Comparison of ENCODE assay signal across 3 cellular contexts in the genomic region with DNA sequence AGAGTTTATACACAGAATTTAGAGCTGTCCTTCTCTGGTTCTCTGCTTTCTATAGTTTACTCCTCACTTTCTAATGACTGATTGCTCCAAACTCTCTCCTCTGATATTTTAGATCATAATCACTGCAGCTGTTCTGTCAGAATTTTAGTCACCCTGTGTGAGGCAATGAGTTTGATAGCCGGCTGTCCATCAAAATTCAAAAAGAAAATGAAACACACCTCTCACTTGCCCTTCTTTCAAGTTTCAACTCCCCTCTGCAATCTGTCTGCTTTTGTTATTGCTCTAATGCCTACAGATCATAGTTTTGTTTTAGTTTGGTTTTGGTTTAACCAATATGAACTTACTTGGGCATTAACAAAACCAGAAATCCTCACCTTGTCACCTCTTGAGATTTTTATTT.
TF ChIP-seq lines count a peak whose summit lies in the region.

No MANE protein-coding gene starts in this region.

TF ChIP-seq in SK-N-SH, 30 proteins besides CTCF, POLR2A, EP300 and RAD21:
- TF ChIP-seq FOXM1 (IDR thresholded peaks at IDR 0.05; ENCODE audit: low read depth) (no peak), TAF1 (IDR thresholded peaks at IDR 0.05; ENCODE audit: borderline replicate concordance, low read depth, low read length) (no peak), RXRA (IDR thresholded peaks at IDR 0.05; ENCODE audit: borderline replicate concordance, low read depth) (no peak), GABPA (IDR thresholded peaks at IDR 0.05; ENCODE audit: low read depth) (no peak), SMC3 (IDR thresholded peaks at IDR 0.05; ENCODE audit: low read depth, low read length) (no peak), CHD2 (IDR thresholded peaks at IDR 0.05; ENCODE audit: low read length, partially characterized antibody) (no peak)
- TF ChIP-seq, protein P1, sequence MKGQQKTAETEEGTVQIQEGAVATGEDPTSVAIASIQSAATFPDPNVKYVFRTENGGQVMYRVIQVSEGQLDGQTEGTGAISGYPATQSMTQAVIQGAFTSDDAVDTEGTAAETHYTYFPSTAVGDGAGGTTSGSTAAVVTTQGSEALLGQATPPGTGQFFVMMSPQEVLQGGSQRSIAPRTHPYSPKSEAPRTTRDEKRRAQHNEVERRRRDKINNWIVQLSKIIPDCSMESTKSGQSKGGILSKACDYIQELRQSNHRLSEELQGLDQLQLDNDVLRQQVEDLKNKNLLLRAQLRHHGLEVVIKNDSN (IDR thresholded peaks at IDR 0.05; ENCODE audit: borderline replicate concordance, low read depth), result no peak
- TF ChIP-seq, protein P2, sequence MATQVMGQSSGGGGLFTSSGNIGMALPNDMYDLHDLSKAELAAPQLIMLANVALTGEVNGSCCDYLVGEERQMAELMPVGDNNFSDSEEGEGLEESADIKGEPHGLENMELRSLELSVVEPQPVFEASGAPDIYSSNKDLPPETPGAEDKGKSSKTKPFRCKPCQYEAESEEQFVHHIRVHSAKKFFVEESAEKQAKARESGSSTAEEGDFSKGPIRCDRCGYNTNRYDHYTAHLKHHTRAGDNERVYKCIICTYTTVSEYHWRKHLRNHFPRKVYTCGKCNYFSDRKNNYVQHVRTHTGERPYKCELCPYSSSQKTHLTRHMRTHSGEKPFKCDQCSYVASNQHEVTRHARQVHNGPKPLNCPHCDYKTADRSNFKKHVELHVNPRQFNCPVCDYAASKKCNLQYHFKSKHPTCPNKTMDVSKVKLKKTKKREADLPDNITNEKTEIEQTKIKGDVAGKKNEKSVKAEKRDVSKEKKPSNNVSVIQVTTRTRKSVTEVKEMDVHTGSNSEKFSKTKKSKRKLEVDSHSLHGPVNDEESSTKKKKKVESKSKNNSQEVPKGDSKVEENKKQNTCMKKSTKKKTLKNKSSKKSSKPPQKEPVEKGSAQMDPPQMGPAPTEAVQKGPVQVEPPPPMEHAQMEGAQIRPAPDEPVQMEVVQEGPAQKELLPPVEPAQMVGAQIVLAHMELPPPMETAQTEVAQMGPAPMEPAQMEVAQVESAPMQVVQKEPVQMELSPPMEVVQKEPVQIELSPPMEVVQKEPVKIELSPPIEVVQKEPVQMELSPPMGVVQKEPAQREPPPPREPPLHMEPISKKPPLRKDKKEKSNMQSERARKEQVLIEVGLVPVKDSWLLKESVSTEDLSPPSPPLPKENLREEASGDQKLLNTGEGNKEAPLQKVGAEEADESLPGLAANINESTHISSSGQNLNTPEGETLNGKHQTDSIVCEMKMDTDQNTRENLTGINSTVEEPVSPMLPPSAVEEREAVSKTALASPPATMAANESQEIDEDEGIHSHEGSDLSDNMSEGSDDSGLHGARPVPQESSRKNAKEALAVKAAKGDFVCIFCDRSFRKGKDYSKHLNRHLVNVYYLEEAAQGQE (IDR thresholded peaks at IDR 0.05; ENCODE audit: low read depth, low read length), result no peak
- TF ChIP-seq, protein P3, sequence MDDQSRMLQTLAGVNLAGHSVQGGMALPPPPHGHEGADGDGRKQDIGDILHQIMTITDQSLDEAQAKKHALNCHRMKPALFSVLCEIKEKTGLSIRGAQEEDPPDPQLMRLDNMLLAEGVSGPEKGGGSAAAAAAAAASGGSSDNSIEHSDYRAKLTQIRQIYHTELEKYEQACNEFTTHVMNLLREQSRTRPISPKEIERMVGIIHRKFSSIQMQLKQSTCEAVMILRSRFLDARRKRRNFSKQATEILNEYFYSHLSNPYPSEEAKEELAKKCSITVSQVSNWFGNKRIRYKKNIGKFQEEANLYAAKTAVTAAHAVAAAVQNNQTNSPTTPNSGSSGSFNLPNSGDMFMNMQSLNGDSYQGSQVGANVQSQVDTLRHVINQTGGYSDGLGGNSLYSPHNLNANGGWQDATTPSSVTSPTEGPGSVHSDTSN (IDR thresholded peaks at IDR 0.05), result no peak

TF ChIP-seq in SK-N-SH treated with all-trans-retinoic acid at 6 μM for 48 hours, 23 proteins besides CTCF, POLR2A, EP300 and RAD21:
- no peak for TF ChIP-seq ZNF565 (CRISPR knock-in tag; conservative IDR thresholded peaks at IDR 0.05; ENCODE audit: low read depth)
- no peak for TF ChIP-seq GLIS3 (CRISPR knock-in tag; IDR thresholded peaks at IDR 0.05)
- TF ChIP-seq OSR1 (CRISPR knock-in tag; IDR thresholded peaks at IDR 0.05), result no peak
- TF ChIP-seq TCF4 (CRISPR knock-in tag; IDR thresholded peaks at IDR 0.05; ENCODE audit: borderline replicate concordance), result no peak
- TF ChIP-seq, protein P4, sequence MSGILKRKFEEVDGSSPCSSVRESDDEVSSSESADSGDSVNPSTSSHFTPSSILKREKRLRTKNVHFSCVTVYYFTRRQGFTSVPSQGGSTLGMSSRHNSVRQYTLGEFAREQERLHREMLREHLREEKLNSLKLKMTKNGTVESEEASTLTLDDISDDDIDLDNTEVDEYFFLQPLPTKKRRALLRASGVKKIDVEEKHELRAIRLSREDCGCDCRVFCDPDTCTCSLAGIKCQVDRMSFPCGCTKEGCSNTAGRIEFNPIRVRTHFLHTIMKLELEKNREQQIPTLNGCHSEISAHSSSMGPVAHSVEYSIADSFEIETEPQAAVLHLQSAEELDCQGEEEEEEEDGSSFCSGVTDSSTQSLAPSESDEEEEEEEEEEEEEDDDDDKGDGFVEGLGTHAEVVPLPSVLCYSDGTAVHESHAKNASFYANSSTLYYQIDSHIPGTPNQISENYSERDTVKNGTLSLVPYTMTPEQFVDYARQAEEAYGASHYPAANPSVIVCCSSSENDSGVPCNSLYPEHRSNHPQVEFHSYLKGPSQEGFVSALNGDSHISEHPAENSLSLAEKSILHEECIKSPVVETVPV (CRISPR knock-in tag; IDR thresholded peaks at IDR 0.05), result no peak
- TF ChIP-seq RARB (CRISPR knock-in tag; IDR thresholded peaks at IDR 0.05), result no peak
- TF ChIP-seq ZFP3 (CRISPR knock-in tag; IDR thresholded peaks at IDR 0.05), result no peak
- no peak for TF ChIP-seq PPARA (CRISPR knock-in tag; IDR thresholded peaks at IDR 0.05; ENCODE audit: borderline replicate concordance)
- no peak for TF ChIP-seq ISL1 (CRISPR knock-in tag; IDR thresholded peaks at IDR 0.05)

TF ChIP-seq in K562, 482 proteins besides CTCF, POLR2A, EP300 and RAD21:
- TF ChIP-seq POLR3G (IDR thresholded peaks at IDR 0.05; ENCODE audit: extremely low read depth, insufficient read length, insufficient replicate concordance), result no peak
- TF ChIP-seq, protein P5, sequence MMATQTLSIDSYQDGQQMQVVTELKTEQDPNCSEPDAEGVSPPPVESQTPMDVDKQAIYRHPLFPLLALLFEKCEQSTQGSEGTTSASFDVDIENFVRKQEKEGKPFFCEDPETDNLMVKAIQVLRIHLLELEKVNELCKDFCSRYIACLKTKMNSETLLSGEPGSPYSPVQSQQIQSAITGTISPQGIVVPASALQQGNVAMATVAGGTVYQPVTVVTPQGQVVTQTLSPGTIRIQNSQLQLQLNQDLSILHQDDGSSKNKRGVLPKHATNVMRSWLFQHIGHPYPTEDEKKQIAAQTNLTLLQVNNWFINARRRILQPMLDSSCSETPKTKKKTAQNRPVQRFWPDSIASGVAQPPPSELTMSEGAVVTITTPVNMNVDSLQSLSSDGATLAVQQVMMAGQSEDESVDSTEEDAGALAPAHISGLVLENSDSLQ (IDR thresholded peaks at IDR 0.05), result peak; percentile 49
